ENCODE assay signal across 2 cellular contexts in the genomic region with DNA sequence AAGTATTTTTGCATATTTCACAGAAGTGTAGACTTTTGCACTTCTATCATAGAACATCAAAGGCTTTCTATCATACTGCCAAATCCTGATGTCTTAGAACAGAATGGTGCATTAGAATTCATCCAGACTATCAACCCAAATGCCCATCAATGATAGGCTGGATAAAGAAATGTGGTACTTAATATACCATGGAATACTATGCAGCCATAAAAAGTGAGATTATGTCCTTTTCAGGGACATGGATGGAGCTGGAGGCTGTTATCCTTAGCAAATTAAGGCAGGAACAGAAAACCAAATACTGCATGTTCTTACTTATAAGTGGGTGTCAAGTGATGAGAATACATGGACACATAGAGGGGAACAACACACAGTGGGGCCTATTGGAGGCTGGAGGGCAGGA.
TF ChIP-seq lines count a peak whose summit lies in the region.

No MANE protein-coding gene starts in this region.

TF ChIP-seq in HCT116, 20 proteins besides CTCF, POLR2A, EP300 and RAD21:
- TF ChIP-seq, protein P1, sequence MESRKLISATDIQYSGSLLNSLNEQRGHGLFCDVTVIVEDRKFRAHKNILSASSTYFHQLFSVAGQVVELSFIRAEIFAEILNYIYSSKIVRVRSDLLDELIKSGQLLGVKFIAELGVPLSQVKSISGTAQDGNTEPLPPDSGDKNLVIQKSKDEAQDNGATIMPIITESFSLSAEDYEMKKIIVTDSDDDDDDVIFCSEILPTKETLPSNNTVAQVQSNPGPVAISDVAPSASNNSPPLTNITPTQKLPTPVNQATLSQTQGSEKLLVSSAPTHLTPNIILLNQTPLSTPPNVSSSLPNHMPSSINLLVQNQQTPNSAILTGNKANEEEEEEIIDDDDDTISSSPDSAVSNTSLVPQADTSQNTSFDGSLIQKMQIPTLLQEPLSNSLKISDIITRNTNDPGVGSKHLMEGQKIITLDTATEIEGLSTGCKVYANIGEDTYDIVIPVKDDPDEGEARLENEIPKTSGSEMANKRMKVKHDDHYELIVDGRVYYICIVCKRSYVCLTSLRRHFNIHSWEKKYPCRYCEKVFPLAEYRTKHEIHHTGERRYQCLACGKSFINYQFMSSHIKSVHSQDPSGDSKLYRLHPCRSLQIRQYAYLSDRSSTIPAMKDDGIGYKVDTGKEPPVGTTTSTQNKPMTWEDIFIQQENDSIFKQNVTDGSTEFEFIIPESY (IDR thresholded peaks at IDR 0.05; ENCODE audit: extremely low read depth, insufficient replicate concordance, low read length) = no peak
- 0 out of 2 replicates have a peak, but pooled peaks have one; percentile 2 for TF ChIP-seq CEBPB (IDR thresholded peaks at IDR 0.05; ENCODE audit: low read depth)

TF ChIP-seq in K562, 482 proteins besides CTCF, POLR2A, EP300 and RAD21:
- TF ChIP-seq BRD4 (IDR thresholded peaks at IDR 0.05) (no peak), ZEB2 (IDR thresholded peaks at IDR 0.05) (no peak), ZNF146 (CRISPR knock-in tag; IDR thresholded peaks at IDR 0.05; ENCODE audit: unreplicated experiment) (peak; percentile 73), ETV5 (CRISPR knock-in tag; IDR thresholded peaks at IDR 0.05; ENCODE audit: low read depth) (no peak), JUNB (CRISPR knock-in tag; conservative IDR thresholded peaks at IDR 0.05) (no peak)
- TF ChIP-seq, protein P2, sequence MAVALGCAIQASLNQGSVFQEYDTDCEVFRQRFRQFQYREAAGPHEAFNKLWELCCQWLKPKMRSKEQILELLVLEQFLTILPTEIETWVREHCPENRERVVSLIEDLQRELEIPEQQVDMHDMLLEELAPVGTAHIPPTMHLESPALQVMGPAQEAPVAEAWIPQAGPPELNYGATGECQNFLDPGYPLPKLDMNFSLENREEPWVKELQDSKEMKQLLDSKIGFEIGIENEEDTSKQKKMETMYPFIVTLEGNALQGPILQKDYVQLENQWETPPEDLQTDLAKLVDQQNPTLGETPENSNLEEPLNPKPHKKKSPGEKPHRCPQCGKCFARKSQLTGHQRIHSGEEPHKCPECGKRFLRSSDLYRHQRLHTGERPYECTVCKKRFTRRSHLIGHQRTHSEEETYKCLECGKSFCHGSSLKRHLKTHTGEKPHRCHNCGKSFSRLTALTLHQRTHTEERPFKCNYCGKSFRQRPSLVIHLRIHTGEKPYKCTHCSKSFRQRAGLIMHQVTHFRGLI (CRISPR knock-in tag; IDR thresholded peaks at IDR 0.05) = no peak
